1 cellular context compared by ENCODE assay signal in the genomic region with DNA sequence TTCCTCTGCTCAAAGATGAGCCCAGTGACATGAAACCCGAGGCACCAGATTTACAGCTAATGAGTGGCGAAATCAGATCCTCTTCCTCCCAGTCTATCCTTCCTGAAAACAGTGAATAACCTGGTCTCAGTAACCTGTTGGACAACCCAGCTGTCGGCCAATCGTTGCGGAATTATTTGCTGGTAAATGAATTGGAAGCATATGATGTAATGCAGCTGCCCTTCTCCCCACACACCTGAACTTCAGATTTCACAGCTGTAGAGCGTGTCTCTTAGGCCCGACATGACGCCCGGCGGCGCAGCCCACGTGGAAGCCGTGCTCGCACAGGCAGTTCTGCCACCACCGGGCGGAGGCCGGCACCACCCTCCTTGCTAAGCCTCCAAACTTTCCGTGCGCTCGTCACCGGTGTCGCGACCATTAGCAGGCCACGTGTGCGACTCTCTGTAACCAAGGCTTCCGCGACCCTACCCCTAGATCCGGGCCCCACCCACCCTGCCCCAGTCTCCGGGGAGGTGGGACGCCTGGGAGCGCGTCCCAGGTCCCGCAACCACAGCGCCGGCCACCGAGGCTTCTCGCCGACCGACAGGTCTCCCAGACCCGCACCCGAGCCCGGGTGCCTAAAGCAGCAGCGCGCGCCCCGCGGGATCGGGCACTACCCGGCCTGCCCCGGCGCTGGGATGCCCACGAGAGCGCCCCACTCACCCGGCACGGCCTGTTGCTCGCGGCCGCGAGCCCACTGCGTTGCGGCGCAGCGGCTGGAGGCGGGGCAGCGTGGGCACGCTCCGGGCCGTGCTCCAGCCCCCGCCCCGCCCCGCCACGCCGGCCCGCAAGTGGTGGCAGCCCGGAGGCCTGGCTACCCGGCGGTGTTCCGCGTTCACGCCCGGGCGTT.
TF ChIP-seq lines count a peak whose summit lies in the region.

Gene RIOX2 (minus strand): TSS at position 753 of the 889 bp plus-strand sequence. CDS start 4,838 bp downstream, outside the sequence.

TF ChIP-seq in HepG2, 621 proteins besides CTCF, POLR2A, EP300 and RAD21 (continued from another document and continues in another):
- TF ChIP-seq ZNF18 (CRISPR knock-in tag; IDR thresholded peaks at IDR 0.05; ENCODE audit: insufficient replicate concordance) (no peak), SOX5 (CRISPR knock-in tag; IDR thresholded peaks at IDR 0.05; ENCODE audit: borderline replicate concordance) (no peak), FOXO1 (CRISPR knock-in tag; IDR thresholded peaks at IDR 0.05) (no peak), KDM5A (IDR thresholded peaks at IDR 0.05; ENCODE audit: borderline replicate concordance, low read length) (no peak), ZFX (CRISPR knock-in tag; IDR thresholded peaks at IDR 0.05; ENCODE audit: low read depth) (peak; percentile 78), SP140L (CRISPR knock-in tag; IDR thresholded peaks at IDR 0.05; ENCODE audit: borderline replicate concordance) (no peak), THAP11 (CRISPR knock-in tag; IDR thresholded peaks at IDR 0.05) (no peak), ZNF530 (CRISPR knock-in tag; IDR thresholded peaks at IDR 0.05; ENCODE audit: low read depth) (no peak), ZNF207 (IDR thresholded peaks at IDR 0.05; ENCODE audit: borderline replicate concordance) (no peak), ZNF30 (CRISPR knock-in tag; IDR thresholded peaks at IDR 0.05) (no peak), ZNF574 (CRISPR knock-in tag; IDR thresholded peaks at IDR 0.05) (peak; percentile 68), ZNF34 (CRISPR knock-in tag; IDR thresholded peaks at IDR 0.05; ENCODE audit: borderline replicate concordance) (no peak), TOE1 (CRISPR knock-in tag; IDR thresholded peaks at IDR 0.05) (no peak), ZNF564 (CRISPR knock-in tag; IDR thresholded peaks at IDR 0.05) (no peak), CBX5 (CRISPR knock-in tag; IDR thresholded peaks at IDR 0.05; ENCODE audit: borderline replicate concordance) (no peak), ZBTB20 (CRISPR knock-in tag; IDR thresholded peaks at IDR 0.05; ENCODE audit: borderline replicate concordance, low read depth) (peak; percentile 67; the same call in 1 of the 2 replicates), ZNF563 (CRISPR knock-in tag; IDR thresholded peaks at IDR 0.05) (peak; percentile 81; the same call in 1 of the 2 replicates), U2AF2 (IDR thresholded peaks at IDR 0.05; ENCODE audit: low read depth, low read length) (no peak), MIER2 (CRISPR knock-in tag; IDR thresholded peaks at IDR 0.05) (no peak), ELF3 (CRISPR knock-in tag; IDR thresholded peaks at IDR 0.05) (0 out of 2 replicates have a peak, but pooled peaks have one; percentile 25), MTERF4 (CRISPR knock-in tag; IDR thresholded peaks at IDR 0.05) (no peak), ARNTL (CRISPR knock-in tag; IDR thresholded peaks at IDR 0.05) (no peak), ATF7-NPFF (CRISPR knock-in tag; IDR thresholded peaks at IDR 0.05; ENCODE audit: low read depth) (no peak; the same call in none of the 2 replicates), PHB2 (IDR thresholded peaks at IDR 0.05; ENCODE audit: partially characterized antibody) (no peak), CHCHD3 (CRISPR knock-in tag; IDR thresholded peaks at IDR 0.05) (no peak)
- TF ChIP-seq, protein P1, sequence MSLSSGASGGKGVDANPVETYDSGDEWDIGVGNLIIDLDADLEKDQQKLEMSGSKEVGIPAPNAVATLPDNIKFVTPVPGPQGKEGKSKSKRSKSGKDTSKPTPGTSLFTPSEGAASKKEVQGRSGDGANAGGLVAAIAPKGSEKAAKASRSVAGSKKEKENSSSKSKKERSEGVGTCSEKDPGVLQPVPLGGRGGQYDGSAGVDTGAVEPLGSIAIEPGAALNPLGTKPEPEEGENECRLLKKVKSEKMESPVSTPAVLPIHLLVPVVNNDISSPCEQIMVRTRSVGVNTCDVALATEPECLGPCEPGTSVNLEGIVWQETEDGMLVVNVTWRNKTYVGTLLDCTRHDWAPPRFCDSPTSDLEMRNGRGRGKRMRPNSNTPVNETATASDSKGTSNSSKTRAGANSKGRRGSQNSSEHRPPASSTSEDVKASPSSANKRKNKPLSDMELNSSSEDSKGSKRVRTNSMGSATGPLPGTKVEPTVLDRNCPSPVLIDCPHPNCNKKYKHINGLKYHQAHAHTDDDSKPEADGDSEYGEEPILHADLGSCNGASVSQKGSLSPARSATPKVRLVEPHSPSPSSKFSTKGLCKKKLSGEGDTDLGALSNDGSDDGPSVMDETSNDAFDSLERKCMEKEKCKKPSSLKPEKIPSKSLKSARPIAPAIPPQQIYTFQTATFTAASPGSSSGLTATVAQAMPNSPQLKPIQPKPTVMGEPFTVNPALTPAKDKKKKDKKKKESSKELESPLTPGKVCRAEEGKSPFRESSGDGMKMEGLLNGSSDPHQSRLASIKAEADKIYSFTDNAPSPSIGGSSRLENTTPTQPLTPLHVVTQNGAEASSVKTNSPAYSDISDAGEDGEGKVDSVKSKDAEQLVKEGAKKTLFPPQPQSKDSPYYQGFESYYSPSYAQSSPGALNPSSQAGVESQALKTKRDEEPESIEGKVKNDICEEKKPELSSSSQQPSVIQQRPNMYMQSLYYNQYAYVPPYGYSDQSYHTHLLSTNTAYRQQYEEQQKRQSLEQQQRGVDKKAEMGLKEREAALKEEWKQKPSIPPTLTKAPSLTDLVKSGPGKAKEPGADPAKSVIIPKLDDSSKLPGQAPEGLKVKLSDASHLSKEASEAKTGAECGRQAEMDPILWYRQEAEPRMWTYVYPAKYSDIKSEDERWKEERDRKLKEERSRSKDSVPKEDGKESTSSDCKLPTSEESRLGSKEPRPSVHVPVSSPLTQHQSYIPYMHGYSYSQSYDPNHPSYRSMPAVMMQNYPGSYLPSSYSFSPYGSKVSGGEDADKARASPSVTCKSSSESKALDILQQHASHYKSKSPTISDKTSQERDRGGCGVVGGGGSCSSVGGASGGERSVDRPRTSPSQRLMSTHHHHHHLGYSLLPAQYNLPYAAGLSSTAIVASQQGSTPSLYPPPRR (CRISPR knock-in tag; IDR thresholded peaks at IDR 0.05; ENCODE audit: borderline replicate concordance): no peak; the same call in 1 of the 2 replicates
- TF ChIP-seq, protein P2, sequence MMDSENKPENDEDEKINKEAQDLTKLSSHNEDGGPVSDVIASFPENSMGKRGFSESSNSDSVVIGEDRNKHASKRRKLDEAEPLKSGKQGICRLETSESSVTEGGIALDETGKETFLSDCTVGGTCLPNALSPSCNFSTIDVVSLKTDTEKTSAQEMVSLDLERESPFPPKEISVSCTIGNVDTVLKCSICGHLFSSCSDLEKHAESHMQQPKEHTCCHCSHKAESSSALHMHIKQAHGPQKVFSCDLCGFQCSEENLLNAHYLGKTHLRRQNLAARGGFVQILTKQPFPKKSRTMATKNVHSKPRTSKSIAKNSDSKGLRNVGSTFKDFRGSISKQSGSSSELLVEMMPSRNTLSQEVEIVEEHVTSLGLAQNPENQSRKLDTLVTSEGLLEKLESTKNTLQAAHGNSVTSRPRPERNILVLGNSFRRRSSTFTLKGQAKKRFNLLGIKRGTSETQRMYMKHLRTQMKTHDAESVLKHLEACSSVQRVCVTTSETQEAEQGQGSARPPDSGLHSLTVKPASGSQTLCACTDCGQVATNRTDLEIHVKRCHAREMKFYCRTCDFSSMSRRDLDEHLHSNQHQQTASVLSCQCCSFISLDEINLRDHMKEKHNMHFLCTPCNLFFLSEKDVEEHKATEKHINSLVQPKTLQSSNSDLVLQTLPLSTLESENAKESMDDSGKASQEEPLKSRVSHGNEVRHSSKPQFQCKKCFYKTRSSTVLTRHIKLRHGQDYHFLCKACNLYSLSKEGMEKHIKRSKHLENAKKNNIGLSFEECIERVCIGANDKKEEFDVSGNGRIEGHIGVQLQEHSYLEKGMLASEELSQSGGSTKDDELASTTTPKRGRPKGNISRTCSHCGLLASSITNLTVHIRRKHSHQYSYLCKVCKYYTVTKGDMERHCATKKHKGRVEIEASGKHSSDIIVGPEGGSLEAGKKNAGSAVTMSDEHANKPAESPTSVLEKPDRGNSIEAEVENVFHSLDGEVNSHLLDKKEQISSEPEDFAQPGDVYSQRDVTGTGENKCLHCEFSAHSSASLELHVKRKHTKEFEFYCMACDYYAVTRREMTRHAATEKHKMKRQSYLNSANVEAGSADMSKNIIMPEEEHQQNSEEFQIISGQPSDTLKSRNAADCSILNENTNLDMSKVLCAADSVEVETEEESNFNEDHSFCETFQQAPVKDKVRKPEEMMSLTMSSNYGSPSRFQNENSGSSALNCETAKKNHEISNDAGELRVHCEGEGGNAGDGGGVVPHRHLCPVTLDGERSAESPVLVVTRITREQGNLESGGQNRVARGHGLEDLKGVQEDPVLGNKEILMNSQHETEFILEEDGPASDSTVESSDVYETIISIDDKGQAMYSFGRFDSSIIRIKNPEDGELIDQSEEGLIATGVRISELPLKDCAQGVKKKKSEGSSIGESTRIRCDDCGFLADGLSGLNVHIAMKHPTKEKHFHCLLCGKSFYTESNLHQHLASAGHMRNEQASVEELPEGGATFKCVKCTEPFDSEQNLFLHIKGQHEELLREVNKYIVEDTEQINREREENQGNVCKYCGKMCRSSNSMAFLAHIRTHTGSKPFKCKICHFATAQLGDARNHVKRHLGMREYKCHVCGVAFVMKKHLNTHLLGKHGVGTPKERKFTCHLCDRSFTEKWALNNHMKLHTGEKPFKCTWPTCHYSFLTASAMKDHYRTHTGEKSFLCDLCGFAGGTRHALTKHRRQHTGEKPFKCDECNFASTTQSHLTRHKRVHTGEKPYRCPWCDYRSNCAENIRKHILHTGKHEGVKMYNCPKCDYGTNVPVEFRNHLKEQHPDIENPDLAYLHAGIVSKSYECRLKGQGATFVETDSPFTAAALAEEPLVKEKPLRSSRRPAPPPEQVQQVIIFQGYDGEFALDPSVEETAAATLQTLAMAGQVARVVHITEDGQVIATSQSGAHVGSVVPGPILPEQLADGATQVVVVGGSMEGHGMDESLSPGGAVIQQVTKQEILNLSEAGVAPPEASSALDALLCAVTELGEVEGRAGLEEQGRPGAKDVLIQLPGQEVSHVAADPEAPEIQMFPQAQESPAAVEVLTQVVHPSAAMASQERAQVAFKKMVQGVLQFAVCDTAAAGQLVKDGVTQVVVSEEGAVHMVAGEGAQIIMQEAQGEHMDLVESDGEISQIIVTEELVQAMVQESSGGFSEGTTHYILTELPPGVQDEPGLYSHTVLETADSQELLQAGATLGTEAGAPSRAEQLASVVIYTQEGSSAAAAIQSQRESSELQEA (CRISPR knock-in tag; IDR thresholded peaks at IDR 0.05; ENCODE audit: not compliant biosample characterization): peak; percentile 91
- TF ChIP-seq, protein P3, sequence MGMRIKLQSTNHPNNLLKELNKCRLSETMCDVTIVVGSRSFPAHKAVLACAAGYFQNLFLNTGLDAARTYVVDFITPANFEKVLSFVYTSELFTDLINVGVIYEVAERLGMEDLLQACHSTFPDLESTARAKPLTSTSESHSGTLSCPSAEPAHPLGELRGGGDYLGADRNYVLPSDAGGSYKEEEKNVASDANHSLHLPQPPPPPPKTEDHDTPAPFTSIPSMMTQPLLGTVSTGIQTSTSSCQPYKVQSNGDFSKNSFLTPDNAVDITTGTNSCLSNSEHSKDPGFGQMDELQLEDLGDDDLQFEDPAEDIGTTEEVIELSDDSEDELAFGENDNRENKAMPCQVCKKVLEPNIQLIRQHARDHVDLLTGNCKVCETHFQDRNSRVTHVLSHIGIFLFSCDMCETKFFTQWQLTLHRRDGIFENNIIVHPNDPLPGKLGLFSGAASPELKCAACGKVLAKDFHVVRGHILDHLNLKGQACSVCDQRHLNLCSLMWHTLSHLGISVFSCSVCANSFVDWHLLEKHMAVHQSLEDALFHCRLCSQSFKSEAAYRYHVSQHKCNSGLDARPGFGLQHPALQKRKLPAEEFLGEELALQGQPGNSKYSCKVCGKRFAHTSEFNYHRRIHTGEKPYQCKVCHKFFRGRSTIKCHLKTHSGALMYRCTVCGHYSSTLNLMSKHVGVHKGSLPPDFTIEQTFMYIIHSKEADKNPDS (CRISPR knock-in tag; IDR thresholded peaks at IDR 0.05): no peak
- TF ChIP-seq, protein P4, sequence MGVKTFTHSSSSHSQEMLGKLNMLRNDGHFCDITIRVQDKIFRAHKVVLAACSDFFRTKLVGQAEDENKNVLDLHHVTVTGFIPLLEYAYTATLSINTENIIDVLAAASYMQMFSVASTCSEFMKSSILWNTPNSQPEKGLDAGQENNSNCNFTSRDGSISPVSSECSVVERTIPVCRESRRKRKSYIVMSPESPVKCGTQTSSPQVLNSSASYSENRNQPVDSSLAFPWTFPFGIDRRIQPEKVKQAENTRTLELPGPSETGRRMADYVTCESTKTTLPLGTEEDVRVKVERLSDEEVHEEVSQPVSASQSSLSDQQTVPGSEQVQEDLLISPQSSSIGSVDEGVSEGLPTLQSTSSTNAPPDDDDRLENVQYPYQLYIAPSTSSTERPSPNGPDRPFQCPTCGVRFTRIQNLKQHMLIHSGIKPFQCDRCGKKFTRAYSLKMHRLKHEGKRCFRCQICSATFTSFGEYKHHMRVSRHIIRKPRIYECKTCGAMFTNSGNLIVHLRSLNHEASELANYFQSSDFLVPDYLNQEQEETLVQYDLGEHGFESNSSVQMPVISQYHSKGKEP (CRISPR knock-in tag; IDR thresholded peaks at IDR 0.05): no peak
